Comparison of ENCODE assay signal across 25 cellular contexts in the genomic region with DNA sequence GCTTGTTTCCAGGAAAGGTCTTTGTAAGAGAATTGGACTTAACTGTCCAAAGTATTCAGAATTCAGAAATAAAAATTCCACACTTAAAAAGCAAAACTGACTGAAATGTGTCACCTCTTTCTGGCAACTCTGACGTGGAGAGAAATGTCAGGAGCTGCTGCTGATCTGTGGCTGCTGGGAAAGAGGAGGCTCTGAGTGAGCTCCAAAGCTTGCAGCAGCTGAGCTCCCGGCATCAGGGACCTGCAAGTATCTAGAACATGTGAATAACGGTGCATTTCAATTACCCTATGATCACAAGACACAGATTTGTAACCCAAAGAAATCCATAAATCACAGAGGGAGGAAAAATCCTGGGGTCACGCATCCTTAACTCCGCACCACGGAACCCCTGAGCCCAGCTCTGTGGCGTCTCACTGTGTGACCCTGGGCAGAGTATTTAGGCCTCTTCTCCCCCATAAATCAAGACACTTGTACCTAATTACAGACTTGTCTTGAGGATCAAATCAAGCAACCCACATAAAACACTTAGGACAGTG.
"Had no signal": no experiment of that assay in that cellular context is flagged by ENCODE, and none has a peak within 500 bp of the region (broad histone marks: within the 10 kb centered on the region; RNA-seq: fewer than 3 reads in every experiment).

No MANE protein-coding gene starts in this region.

- H3K27ac ChIP-seq: colonic mucosa, esophagus squamous epithelium, gastrocnemius medialis, heart left ventricle, left lung, lower lobe of right lung had no signal

- H3K4me3 ChIP-seq: colonic mucosa, esophagus squamous epithelium, gastrocnemius medialis, heart left ventricle, left lung, lower lobe of right lung, mucosa of descending colon had no signal

- H3K36me3 ChIP-seq: colonic mucosa, esophagus squamous epithelium, gastrocnemius medialis, heart left ventricle, left lung, lower lobe of right lung had no signal

- H3K4me1 Mint-ChIP-seq: central memory CD8-positive, alpha-beta T cell; immature natural killer cell had no signal

- H3K9me3 ChIP-seq: colonic mucosa, esophagus squamous epithelium, gastrocnemius medialis, lower lobe of right lung had no signal

- H3K27me3 Mint-ChIP-seq: central memory CD8-positive, alpha-beta T cell; dendritic cell treated with granulocyte-macrophage colony-stimulating factor and Interleukin-4, amounts not matched to agents 40 ng/mL and 50 ng/mL, for 4 days had no signal

- H3K4me1 ChIP-seq: colonic mucosa, esophagus squamous epithelium, gastrocnemius medialis, heart left ventricle, left lung, lower lobe of right lung had no signal

- H3K27ac Mint-ChIP-seq: dendritic cell treated with granulocyte-macrophage colony-stimulating factor and Interleukin-4, amounts not matched to agents 40 ng/mL and 50 ng/mL, for 4 days; immature natural killer cell; mesothelial cell of epicardium had no signal

- H3K4me3 Mint-ChIP-seq: central memory CD8-positive, alpha-beta T cell; dendritic cell treated with granulocyte-macrophage colony-stimulating factor and Interleukin-4, amounts not matched to agents 40 ng/mL and 50 ng/mL, for 4 days; immature natural killer cell; mesothelial cell of epicardium had no signal

- DNase-seq: cerebellar nuclear complex; colonic mucosa; cortex of kidney; effector CD4-positive, alpha-beta T cell; effector memory CD4-positive, alpha-beta T cell; esophagus squamous epithelium; foreskin fibroblast; foreskin melanocyte; gastrocnemius medialis; glutamatergic neuron; heart left ventricle; hypothalamus; immature natural killer cell; islet precursor cell; kidney; kidney glomerular epithelial cell; left colon; left lung; left ventricle myocardium superior; lower lobe of right lung; mesenchymal stem cell; mucosa of descending colon had no signal

- H3K36me3 Mint-ChIP-seq: immature natural killer cell, mesothelial cell of epicardium had no signal

- H3K27me3 ChIP-seq: colonic mucosa, esophagus squamous epithelium, gastrocnemius medialis, left lung had no signal
